ENCODE assay signal across 1 cellular context in the genomic region with DNA sequence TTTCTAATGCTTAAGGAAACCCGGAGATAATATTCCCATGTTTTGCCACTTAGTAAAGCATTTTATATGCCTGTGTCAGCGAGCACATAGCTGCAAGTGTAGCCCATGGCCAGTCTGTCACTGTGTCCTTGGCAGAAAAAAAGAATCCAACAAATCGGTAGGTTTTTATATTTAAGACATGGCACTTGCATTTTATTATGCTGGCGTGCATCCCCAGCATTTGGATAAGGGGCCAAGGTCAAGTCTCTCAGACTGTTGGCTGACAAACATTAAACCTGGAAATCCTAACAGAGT.
TF ChIP-seq lines count a peak whose summit lies in the region.

No MANE protein-coding gene starts in this region.

TF ChIP-seq in K562, 482 proteins besides CTCF, POLR2A, EP300 and RAD21 (continued from another document):
- TF ChIP-seq, protein P1, sequence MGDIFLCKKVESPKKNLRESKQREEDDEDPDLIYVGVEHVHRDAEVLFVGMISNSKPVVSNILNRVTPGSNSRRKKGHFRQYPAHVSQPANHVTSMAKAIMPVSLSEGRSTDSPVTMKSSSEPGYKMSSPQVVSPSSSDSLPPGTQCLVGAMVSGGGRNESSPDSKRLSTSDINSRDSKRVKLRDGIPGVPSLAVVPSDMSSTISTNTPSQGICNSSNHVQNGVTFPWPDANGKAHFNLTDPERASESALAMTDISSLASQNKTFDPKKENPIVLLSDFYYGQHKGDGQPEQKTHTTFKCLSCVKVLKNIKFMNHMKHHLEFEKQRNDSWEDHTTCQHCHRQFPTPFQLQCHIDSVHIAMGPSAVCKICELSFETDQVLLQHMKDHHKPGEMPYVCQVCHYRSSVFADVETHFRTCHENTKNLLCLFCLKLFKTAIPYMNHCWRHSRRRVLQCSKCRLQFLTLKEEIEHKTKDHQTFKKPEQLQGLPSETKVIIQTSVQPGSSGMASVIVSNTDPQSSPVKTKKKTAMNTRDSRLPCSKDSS (IDR thresholded peaks at IDR 0.05; ENCODE audit: low read depth, partially characterized antibody): no peak
